In genomic region chr10:28296023-28296422, GRCh38 we compare ENCODE assay signal across 27 cellular contexts. TPM values are rescaled to one million over a fixed set of nuclear protein-coding genes. Genes with fewer than 3 reads are reported as not detected.
A peak's percentile ranks its signal among the peaks of the same experiment; 100 is the strongest.
DNase-seq lines count a peak whose midpoint lies in the region; ATAC-seq, FAIRE-seq and TF ChIP-seq lines count a peak whose summit lies in the region.
"Had no signal": no experiment of that assay in that cellular context is flagged by ENCODE, and none has a peak within 500 bp of the region (broad histone marks: within the 10 kb centered on the region; RNA-seq: fewer than 3 reads in every experiment).

No MANE protein-coding gene starts in this region.

- no peak overlapping the region for H4K91ac ChIP-seq in H1 (replicated peaks; ENCODE audit: insufficient read length, low read length)

- H2AK5ac ChIP-seq in H1 (ENCODE audit: low read depth, low read length): no peak overlapping the region

- in situ Hi-C loops in transverse colon (cut with MboI; ENCODE audit: low pct_ligation_motif_present in 1 of 4, low pct_unique_long_range_greater_than_20kb in 1 of 4, low sequenced_read_pairs in 3 of 4): no loop called here

- H3K4ac ChIP-seq in H1 (replicated peaks; ENCODE audit: insufficient read length, low read depth, low read length): no peak overlapping the region

- TF ChIP-seq RAD21 in H1 (IDR thresholded peaks at IDR 0.05 in 1 of 2, conservative IDR thresholded peaks at IDR 0.05 in 1 of 2; ENCODE audit: low read depth in 2 of 2, low read length in 2 of 2): no peak

- ATAC-seq in activated naive CD4-positive, alpha-beta T cell treated with anti-CD3 and anti-CD28 coated beads, Interleukin-2, amount 50 U/mL, for 72 hours: no peak
- no peak for ATAC-seq in naive thymus-derived CD4-positive, alpha-beta T cell
- ATAC-seq: A549, GM12878, left lobe of liver had no signal

- 80% methylated on average over 1 of the region's 1 CpG; no CpG with 5 or more reads in 1 of the 2 experiments for WGBS in H1 (ENCODE audit: extremely low coverage in 1 of 2, insufficient coverage in 1 of 2, insufficient read length in 1 of 2, insufficient replicate concordance in 2 of 2, low coverage in 1 of 2, low lambda C conversion rate in 2 of 2, missing lambda C conversion rate in 1 of 2), 2 experiments
- WGBS in transverse colon (ENCODE audit: low coverage in 1 of 2), 2 donors: 43 to 44% methylated on average over 1 of the region's 1 CpG

- H3K27ac ChIP-seq in H1 (ENCODE audit: low read depth, low read length) (no peak overlapping the region), transverse colon (peak overlapping the region; percentile 17 to 65 (median 36))
- peak overlapping the region; percentile 46 for H3K27ac ChIP-seq in naive thymus-derived CD4-positive, alpha-beta T cell (ENCODE audit: low read depth, low read length)
- H3K27ac ChIP-seq: A549; BLaER1 treated with 17β-estradiol and CSF1 and Interleukin-3, amounts not matched to agents 10 nM and 100 nM; brain microvascular endothelial cell; epithelial cell of prostate had no signal

- H2BK120ac ChIP-seq in H1 (replicated peaks; ENCODE audit: low read depth, low read length): no peak overlapping the region

- H3K36me3 ChIP-seq in H1 (ENCODE audit: control insufficient read depth in 2 of 4, insufficient read depth in 4 of 4, low read length in 3 of 4): no peaks in the 10 kb centered on the region
- no peaks in the 10 kb centered on the region for H3K36me3 ChIP-seq in naive thymus-derived CD4-positive, alpha-beta T cell (ENCODE audit: control insufficient read depth in 2 of 3, insufficient read depth in 3 of 3, low read length in 3 of 3)
- no peaks in the 10 kb centered on the region for H3K36me3 ChIP-seq in transverse colon
- H3K36me3 ChIP-seq: BLaER1 treated with 17β-estradiol and CSF1 and Interleukin-3, amounts not matched to agents 10 nM and 100 nM; brain microvascular endothelial cell had no signal

- H3K18ac ChIP-seq in H1 (ENCODE audit: extremely low read depth, low read length): no peak overlapping the region

- H3K9ac ChIP-seq in H1 (replicated peaks in 1 of 4; ENCODE audit: extremely low read depth in 1 of 4, low read depth in 3 of 4, low read length in 3 of 4): no peak overlapping the region
- H3K9ac ChIP-seq: BLaER1 treated with 17β-estradiol and CSF1 and Interleukin-3, amounts not matched to agents 10 nM and 100 nM had no signal

- H3K4me3 ChIP-seq in H1 (ENCODE audit: extremely low read depth in 1 of 4, insufficient read depth in 2 of 4, low read depth in 3 of 4, low read length in 4 of 4) (no peak overlapping the region), transverse colon (no peak overlapping the region)
- no peak overlapping the region for H3K4me3 ChIP-seq in naive thymus-derived CD4-positive, alpha-beta T cell (ENCODE audit: low read length)
- H3K4me3 ChIP-seq: A549; BLaER1 treated with 17β-estradiol and CSF1 and Interleukin-3, amounts not matched to agents 10 nM and 100 nM; dorsolateral prefrontal cortex; GM12878; skin epidermis had no signal

- peak overlapping the region; percentile 30 for H3K4me3 Mint-ChIP-seq in activated naive CD4-positive, alpha-beta T cell treated with anti-CD3 and anti-CD28 coated beads, Interleukin-2, amount 50 U/mL, for 24 hours
- peak overlapping the region in 7 of 10 donors; percentile 0 to 50 (median 34) for H3K4me3 Mint-ChIP-seq in naive thymus-derived CD4-positive, alpha-beta T cell
- H3K4me3 Mint-ChIP-seq: activated CD4-positive, alpha-beta T cell treated with anti-CD3 and anti-CD28 coated beads, Interleukin-2, amount 10 ng/mL, durations not matched to agents 7 days and 5 days; naive B cell had no signal

- TF ChIP-seq EP300 in H1 (IDR thresholded peaks at IDR 0.05; ENCODE audit: borderline replicate concordance in 1 of 2, low read depth in 2 of 2, low read length in 2 of 2) (no peak), transverse colon (IDR thresholded peaks at IDR 0.05; ENCODE audit: low read depth) (no peak)

- peaks cover 0 to 2% of the 10 kb centered on the region in 2 experiments; a peak in 1 of 4 replicates for H3K79me2 ChIP-seq in H1 (ENCODE audit: control insufficient read depth in 1 of 2, insufficient read depth in 2 of 2, low read length in 2 of 2)

- no peaks in the 10 kb centered on the region for H3K27me3 Mint-ChIP-seq in activated naive CD4-positive, alpha-beta T cell treated with anti-CD3 and anti-CD28 coated beads, Interleukin-2, amount 50 U/mL, for 24 hours
- peaks cover 0 to 2% (median 0%) of the 10 kb centered on the region in 5 donors for H3K27me3 Mint-ChIP-seq in naive thymus-derived CD4-positive, alpha-beta T cell
- H3K27me3 Mint-ChIP-seq: activated CD4-positive, alpha-beta T cell treated with anti-CD3 and anti-CD28 coated beads, Interleukin-2, amount 10 ng/mL, durations not matched to agents 7 days and 5 days; naive B cell had no signal

- no peak for FAIRE-seq in H1 (lab: Jason Lieb, UNC)
- FAIRE-seq: A549, GM12878, H54 had no signal

- H4K8ac ChIP-seq in H1 (ENCODE audit: extremely low read depth, insufficient read depth, low read length): no peak overlapping the region

- peaks cover 4% of the 10 kb centered on the region for H3K36me3 Mint-ChIP-seq in activated naive CD4-positive, alpha-beta T cell treated with anti-CD3 and anti-CD28 coated beads, Interleukin-2, amount 50 U/mL, for 24 hours
- H3K36me3 Mint-ChIP-seq in activated naive CD4-positive, alpha-beta T cell treated with anti-CD3 and anti-CD28 coated beads, Interleukin-2, amount 50 U/mL, for 72 hours: no peaks in the 10 kb centered on the region
- peaks cover 0 to 7% (median 0%) of the 10 kb centered on the region in 5 donors for H3K36me3 Mint-ChIP-seq in naive thymus-derived CD4-positive, alpha-beta T cell

- H3K4me1 Mint-ChIP-seq in activated naive CD4-positive, alpha-beta T cell treated with anti-CD3 and anti-CD28 coated beads, Interleukin-2, amount 50 U/mL, for 24 hours: peaks cover 96% of the 10 kb centered on the region
- H3K4me1 Mint-ChIP-seq in naive thymus-derived CD4-positive, alpha-beta T cell: peaks cover 11 to 96% (median 88%) of the 10 kb centered on the region in 7 donors

- peaks cover 0 to 5% (median 1%) of the 10 kb centered on the region in 4 experiments; a peak in 2 of 7 replicates for H3K4me1 ChIP-seq in H1 (replicated peaks in 1 of 4; ENCODE audit: control insufficient read depth in 3 of 4, insufficient read depth in 4 of 4, low read length in 3 of 4)
- H3K4me1 ChIP-seq in naive thymus-derived CD4-positive, alpha-beta T cell (ENCODE audit: control insufficient read depth in 2 of 2, insufficient read depth in 2 of 2, low read length in 2 of 2): peaks cover 8 to 68% of the 10 kb centered on the region in 2 donors
- peaks cover 0 to 24% (median 13%) of the 10 kb centered on the region in 4 donors for H3K4me1 ChIP-seq in transverse colon
- H3K4me1 ChIP-seq: A549 had no signal

- no peak overlapping the region for H3K4me2 ChIP-seq in H1 (ENCODE audit: insufficient read depth in 1 of 2, low read depth in 2 of 2, low read length in 2 of 2)
- H3K4me2 ChIP-seq: A549; BLaER1 treated with 17β-estradiol and CSF1 and Interleukin-3, amounts not matched to agents 10 nM and 100 nM had no signal

- H4K20me1 ChIP-seq in H1 (replicated peaks in 1 of 2; ENCODE audit: control insufficient read depth in 1 of 2, insufficient read depth in 2 of 2, low read length in 2 of 2): no peaks in the 10 kb centered on the region
- H4K20me1 ChIP-seq: BLaER1 treated with 17β-estradiol and CSF1 and Interleukin-3, amounts not matched to agents 10 nM and 100 nM had no signal

- H2AFZ ChIP-seq in H1 (ENCODE audit: low read length): no peak overlapping the region

- no peak overlapping the region for H3K23ac ChIP-seq in H1 (ENCODE audit: insufficient read length)

- peak overlapping the region; percentile 2 for H3K56ac ChIP-seq in H1 (replicated peaks; ENCODE audit: insufficient read length, low read depth, low read length)

- no peak overlapping the region for H2BK20ac ChIP-seq in H1 (ENCODE audit: low read length)

- DNase-seq in activated naive CD4-positive, alpha-beta T cell treated with anti-CD3 and anti-CD28 coated beads, Interleukin-2, amount 50 U/mL, for 72 hours (ENCODE audit: low spot score in 2 of 2): no peak
- DNase-seq in H1 (ENCODE audit: low read depth in 1 of 2, low spot score in 2 of 2): no peak
- no peak for DNase-seq in naive thymus-derived CD4-positive, alpha-beta T cell
- DNase-seq in transverse colon: no peak
- DNase-seq in GM20000 (ENCODE audit: low spot score): no peak
- DNase-seq in RKO (ENCODE audit: low spot score): no peak
- DNase-seq in stimulated activated CD4-positive, alpha-beta T cell treated with anti-CD3 and anti-CD28 coated beads, Interleukin-4, amount 100 ng/mL, for 1 hour: no peak
- DNase-seq: activated CD4-positive, alpha-beta T cell treated with anti-CD3 and anti-CD28 coated beads, Interleukin-2, amount 10 ng/mL, durations not matched to agents 7 days and 5 days; activated CD8-positive, alpha-beta memory T cell treated with anti-CD3 and anti-CD28 coated beads, Interleukin-2, amount 50 U/mL, for 48 hours; activated naive CD4-positive, alpha-beta T cell treated with anti-CD3 and anti-CD28 coated beads, Interleukin-2, amount 50 U/mL, for 16 hours; brain microvascular endothelial cell; dorsolateral prefrontal cortex; GF-D8; naive B cell; NCI-H1092; NCI-H2029 treated with DMSO at 0.1 percent for 48 hours; NCI-H510A treated with DMSO at 0.1 percent for 48 hours; posterior cingulate gyrus; stimulated activated CD4-positive, alpha-beta T cell treated with anti-CD3 and anti-CD28 coated beads, Interleukin-4, amount 100 ng/mL, for 24 hours had no signal

- peak overlapping the region; percentile 83 for H3K27ac Mint-ChIP-seq in activated naive CD4-positive, alpha-beta T cell treated with anti-CD3 and anti-CD28 coated beads, Interleukin-2, amount 50 U/mL, for 24 hours
- no peak overlapping the region for H3K27ac Mint-ChIP-seq in activated naive CD4-positive, alpha-beta T cell treated with anti-CD3 and anti-CD28 coated beads, Interleukin-2, amount 50 U/mL, for 72 hours
- peak overlapping the region in 8 of 9 donors; percentile 59 to 90 (median 77) for H3K27ac Mint-ChIP-seq in naive thymus-derived CD4-positive, alpha-beta T cell
- H3K27ac Mint-ChIP-seq: activated CD4-positive, alpha-beta T cell treated with anti-CD3 and anti-CD28 coated beads, Interleukin-2, amount 10 ng/mL, durations not matched to agents 7 days and 5 days had no signal

- TF ChIP-seq POLR2A in H1 (IDR thresholded peaks at IDR 0.05; ENCODE audit: control extremely low read depth in 1 of 2, low read depth in 2 of 2, low read length in 2 of 2) (no peak), transverse colon (IDR thresholded peaks at IDR 0.05) (no peak)

- POLR2A ChIA-PET in H1 (lab: Charles Lee; ENCODE audit: partially characterized antibody): interaction anchor here (0.6 to 1.1 kb wide), 2 partner anchors 22 to 550 kb away, joined by 3 read pairs; partner anchors contain the start of gene MKX
- POLR2A ChIA-PET in naive thymus-derived CD4-positive, alpha-beta T cell (lab: Charles Lee): interaction anchor here (0.7 to 1.5 kb wide), 5 partner anchors 9 to 119 kb away, joined by 3 to 7 read pairs (median 4); no protein-coding TSS in a partner anchor

- TF ChIP-seq CTCF in H1 (IDR thresholded peaks at IDR 0.05; ENCODE audit: control extremely low read depth in 1 of 3, insufficient read depth in 1 of 3, low read depth in 1 of 3, low read length in 3 of 3) (no peak), transverse colon (IDR thresholded peaks at IDR 0.05) (no peak), GM20000 (IDR thresholded peaks at IDR 0.05; ENCODE audit: extremely low read depth, missing control alignments) (no peak)

- H3K9me3 ChIP-seq in H1 (ENCODE audit: insufficient read depth in 2 of 2, low read depth in 1 of 2, low read length in 1 of 2) (no peaks in the 10 kb centered on the region), transverse colon (no peaks in the 10 kb centered on the region)
- no peaks in the 10 kb centered on the region for H3K9me3 ChIP-seq in naive thymus-derived CD4-positive, alpha-beta T cell (ENCODE audit: control insufficient read depth in 2 of 3, low read length in 3 of 3)
- H3K9me3 ChIP-seq: A549; BLaER1 treated with 17β-estradiol and CSF1 and Interleukin-3, amounts not matched to agents 10 nM and 100 nM had no signal

- H2BK15ac ChIP-seq in H1 (ENCODE audit: low read length): no peak overlapping the region

- H4K5ac ChIP-seq in H1 (ENCODE audit: insufficient read length, low read depth, low read length): no peak overlapping the region

- no peak overlapping the region for H2BK12ac ChIP-seq in H1 (ENCODE audit: low read depth, low read length)

- H3K27me3 ChIP-seq in H1 (replicated peaks in 1 of 4; ENCODE audit: control insufficient read depth in 3 of 4, extremely low read depth in 1 of 4, insufficient read depth in 3 of 4, low read length in 3 of 4): no peaks in the 10 kb centered on the region
- no peaks in the 10 kb centered on the region for H3K27me3 ChIP-seq in naive thymus-derived CD4-positive, alpha-beta T cell (ENCODE audit: control insufficient read depth in 2 of 2, insufficient read depth in 2 of 2, low read length in 2 of 2)
- no peaks in the 10 kb centered on the region for H3K27me3 ChIP-seq in transverse colon
- H3K27me3 ChIP-seq: BLaER1 treated with 17β-estradiol and CSF1 and Interleukin-3, amounts not matched to agents 10 nM and 100 nM; brain microvascular endothelial cell; dorsolateral prefrontal cortex had no signal

- no peak overlapping the region; the same call in 1 of the 2 replicates for H2BK5ac ChIP-seq in H1 (ENCODE audit: low read depth, low read length)

- intact Hi-C loops in naive thymus-derived CD4-positive, alpha-beta T cell (cut with micrococcal nuclease): no loop called here
- intact Hi-C loops in transverse colon (cut with DNase I; ENCODE audit: low total_unique reads): no loop called here

- no peak overlapping the region for H3K14ac ChIP-seq in H1 (ENCODE audit: insufficient read length)

- no peaks in the 10 kb centered on the region for H3K79me1 ChIP-seq in H1 (ENCODE audit: low read depth, low read length)

- no peaks in the 10 kb centered on the region for H3K9me3 Mint-ChIP-seq in activated naive CD4-positive, alpha-beta T cell treated with anti-CD3 and anti-CD28 coated beads, Interleukin-2, amount 50 U/mL, for 24 hours
- no peaks in the 10 kb centered on the region for H3K9me3 Mint-ChIP-seq in activated naive CD4-positive, alpha-beta T cell treated with anti-CD3 and anti-CD28 coated beads, Interleukin-2, amount 50 U/mL, for 72 hours
- no peaks in the 10 kb centered on the region for H3K9me3 Mint-ChIP-seq in naive thymus-derived CD4-positive, alpha-beta T cell
- H3K9me3 Mint-ChIP-seq: activated CD4-positive, alpha-beta T cell treated with anti-CD3 and anti-CD28 coated beads, Interleukin-2, amount 10 ng/mL, durations not matched to agents 7 days and 5 days; naive B cell had no signal

- CTCF ChIA-PET in H1 (lab: Charles Lee; ENCODE audit: partially characterized antibody): interaction anchor here (0.7 to 8.8 kb wide), 4 partner anchors 11 to 86 kb away, joined by 3 to 60 read pairs (median 4); no protein-coding TSS in a partner anchor
- CTCF ChIA-PET in naive thymus-derived CD4-positive, alpha-beta T cell (lab: Charles Lee): interaction anchor here (0.6 to 12.2 kb wide), 4 partner anchors 33 to 87 kb away, joined by 3 to 210 read pairs (median 4); no protein-coding TSS in a partner anchor

- no peaks in the 10 kb centered on the region for H3K23me2 ChIP-seq in H1 (ENCODE audit: low read depth, low read length)

RNA-seq across cellular contexts. Expression of gene MPP7, which starts 6.8 kb away (rescaled TPM):
- 10 to 100 TPM; 13.2 to 24.4 TPM for total RNA-seq in activated naive CD4-positive, alpha-beta T cell treated with anti-CD3 and anti-CD28 coated beads, Interleukin-2, amount 50 U/mL, for 72 hours
- total RNA-seq in H1 (2021; fragmentation: NEBNext Ultra II Directional; extraction: Animal tissue kit (Norgen Biotek cat#: 25700)): 9.3 and 9.8 TPM in 2 replicates
- 1.9 and 2.0 TPM in 2 replicates for polyA plus RNA-seq in H1 (2011; rRNA removed)
- 2.5 TPM for polyA plus RNA-seq in H1 (2011; cell fraction: cytosol; rRNA removed)
- 4.0 TPM for polyA plus RNA-seq in H1 (2011; cell fraction: nucleus; rRNA removed)
- 2.7 to 4.2 TPM (median 3.5 TPM) in 4 replicates for polyA plus RNA-seq in H1 (2012, experiment 1 of 2)
- 0.26 TPM for polyA plus RNA-seq in H1 (2012, experiment 2 of 2)
- polyA plus RNA-seq in H1 (2013, experiment 1 of 2): 3.2 TPM
- polyA plus RNA-seq in H1 (2013, experiment 2 of 2): 3.2 TPM
- 13.9 and 21.3 TPM in 2 replicates for polyA minus RNA-seq in H1 (2011; rRNA and poly(A)+ RNA removed)
- 5.9 TPM for polyA minus RNA-seq in H1 (2011; cell fraction: cytosol; rRNA and poly(A)+ RNA removed)
- polyA minus RNA-seq in H1 (2011; cell fraction: nucleus; rRNA and poly(A)+ RNA removed): 8.1 TPM
- 10 to 100 TPM in 4 of 5 experiments, 1 to 10 TPM in 1; 9.7 to 44.7 (median 36.1) TPM for total RNA-seq in naive thymus-derived CD4-positive, alpha-beta T cell
- 10 to 100 TPM; 43.3 to 46.8 TPM for polyA plus RNA-seq in naive thymus-derived CD4-positive, alpha-beta T cell
- 10 to 100 TPM; 13.1 to 44.8 (median 27.3) TPM for total RNA-seq in transverse colon

Comparison
In these comparisons a context has a peak if more than half of its experiments do, and no peak if none do; other contexts are left out.
1. H3K27ac Mint-ChIP-seq: peak in activated naive CD4-positive, alpha-beta T cell treated with anti-CD3 and anti-CD28 coated beads, Interleukin-2, amount 50 U/mL, for 24 hours (single experiment) and naive thymus-derived CD4-positive, alpha-beta T cell (8 of 9); none in activated naive CD4-positive, alpha-beta T cell treated with anti-CD3 and anti-CD28 coated beads, Interleukin-2, amount 50 U/mL, for 72 hours (0 of 2).